In the genomic region with DNA sequence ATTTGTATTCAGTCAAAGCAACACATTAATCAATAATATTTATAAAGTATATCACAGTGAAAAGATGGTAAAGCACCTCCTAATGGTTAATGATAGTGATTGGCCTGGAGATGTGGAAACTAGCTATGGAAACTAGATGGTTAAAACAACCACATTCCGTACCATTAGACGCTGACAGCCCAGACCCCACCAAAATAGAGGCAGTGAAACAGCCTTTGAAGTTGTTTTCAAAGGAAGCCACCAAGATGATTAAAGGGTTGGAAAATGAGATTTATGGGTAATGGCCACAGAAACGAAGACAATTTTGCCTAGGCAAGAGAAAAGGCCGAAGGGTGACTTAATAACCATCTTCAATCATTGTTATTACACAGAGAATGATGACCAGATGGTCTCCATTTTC, we compare ENCODE assay signal across 10 cellular contexts.
A peak's percentile ranks its signal among the peaks of the same experiment; 100 is the strongest.
DNase-seq lines count a peak whose midpoint lies in the region; ATAC-seq, FAIRE-seq and TF ChIP-seq lines count a peak whose summit lies in the region.
"Had no signal": no experiment of that assay in that cellular context is flagged by ENCODE, and none has a peak within 500 bp of the region (broad histone marks: within the 10 kb centered on the region; RNA-seq: fewer than 3 reads in every experiment).

No MANE protein-coding gene starts in this region.

- H2BK120ac ChIP-seq in neuronal stem cell (ENCODE audit: low read depth, low read length): no peak overlapping the region

- no peak overlapping the region for H3K14ac ChIP-seq in neuronal stem cell (ENCODE audit: low read length)

- H3K27ac ChIP-seq in A549 (no peak overlapping the region), KOPT-K1 (ENCODE audit: low read depth, low read length, poor library complexity, severe bottlenecking) (peak overlapping the region; percentile 23), caudate nucleus (ENCODE audit: low read depth, low read length) (peak overlapping the region; percentile 94), neuronal stem cell (replicated peaks; ENCODE audit: low read length) (no peak overlapping the region)

- H4K91ac ChIP-seq in neuronal stem cell (ENCODE audit: low read depth, low read length, poor library complexity): no peak overlapping the region

- no peak for TF ChIP-seq CTCF in A549 (IDR thresholded peaks at IDR 0.05)

- H2AFZ ChIP-seq in neuronal stem cell (ENCODE audit: low read length): peak overlapping the region; percentile 7

- no peaks in the 10 kb centered on the region for H3K36me3 Mint-ChIP-seq in T-helper 17 cell (ENCODE audit: low read depth)

- POLR2A ChIA-PET in A549 (lab: Yijun Ruan, JAX): no interaction called here

- TF ChIP-seq POLR2A in A549 (IDR thresholded peaks at IDR 0.05; ENCODE audit: low read length): no peak

- no peak overlapping the region for H3K4me3 Mint-ChIP-seq in T-helper 17 cell

- H3K27me3 Mint-ChIP-seq in T-helper 17 cell: no peaks in the 10 kb centered on the region

- H3K4me2 ChIP-seq in A549 (peak overlapping the region; percentile 72), neuronal stem cell (ENCODE audit: insufficient read depth, low read length, poor library complexity, severe bottlenecking) (no peak overlapping the region)

- no peak overlapping the region for H3K9ac ChIP-seq in neuronal stem cell (ENCODE audit: low read depth, low read length, poor library complexity)

- H3K27ac Mint-ChIP-seq in T-helper 17 cell: no peak overlapping the region

- no peaks in the 10 kb centered on the region for H3K79me1 ChIP-seq in neuronal stem cell (ENCODE audit: low read depth, low read length)

- no peaks in the 10 kb centered on the region for H3K9me3 ChIP-seq in A549
- H3K9me3 ChIP-seq in KOPT-K1 (ENCODE audit: insufficient read depth, low read length, poor library complexity, severe bottlenecking): no peaks in the 10 kb centered on the region
- no peaks in the 10 kb centered on the region for H3K9me3 ChIP-seq in neuronal stem cell (replicated peaks in 1 of 2; ENCODE audit: control insufficient read depth in 2 of 2, insufficient read depth in 1 of 2, low read depth in 1 of 2, low read length in 2 of 2)
- H3K9me3 ChIP-seq in T-helper 17 cell (ENCODE audit: control insufficient read depth, low read length, poor library complexity, severe bottlenecking): no peaks in the 10 kb centered on the region

- no peak overlapping the region for H2AK5ac ChIP-seq in neuronal stem cell (ENCODE audit: low read depth, low read length)

- no peak for TF ChIP-seq RAD21 in A549 (conservative IDR thresholded peaks at IDR 0.05 in 1 of 2, IDR thresholded peaks at IDR 0.05 in 1 of 2)

- peaks cover 14% of the 10 kb centered on the region for H3K4me1 Mint-ChIP-seq in T-helper 17 cell

- no peak overlapping the region for H2BK5ac ChIP-seq in neuronal stem cell (ENCODE audit: low read length)

- H2BK15ac ChIP-seq in neuronal stem cell (ENCODE audit: low read length): no peak overlapping the region

- peaks cover 12% of the 10 kb centered on the region for H3K4me1 ChIP-seq in A549
- peaks cover 1 to 10% of the 10 kb centered on the region in 2 donors for H3K4me1 ChIP-seq in neuronal stem cell (ENCODE audit: control insufficient read depth in 2 of 2, insufficient read depth in 1 of 2, low read depth in 1 of 2, low read length in 2 of 2)

- TF ChIP-seq EP300 in A549 (IDR thresholded peaks at IDR 0.05): no peak

- no peak overlapping the region for H4K8ac ChIP-seq in neuronal stem cell (ENCODE audit: low read depth, low read length)

- H3K4me3 ChIP-seq in A549 (no peak overlapping the region), neuronal stem cell (ENCODE audit: low read length in 2 of 2) (no peak overlapping the region)

- no peak overlapping the region for H2BK12ac ChIP-seq in neuronal stem cell (ENCODE audit: low read length)

- no peak overlapping the region for H3K18ac ChIP-seq in neuronal stem cell (ENCODE audit: low read length)

- H3K36me3 ChIP-seq in KOPT-K1 (ENCODE audit: insufficient read depth, low read length) (no peaks in the 10 kb centered on the region), neuronal stem cell (replicated peaks in 1 of 2; ENCODE audit: control insufficient read depth in 2 of 2, insufficient read depth in 2 of 2, low read length in 2 of 2) (no peaks in the 10 kb centered on the region)

- DNase-seq in A549 (ENCODE audit: low read depth in 1 of 2, low spot score in 1 of 2) (no peak), caudate nucleus (lab: John Stamatoyannopoulos, UW) (no peak), neuronal stem cell (ENCODE audit: low spot score) (no peak), NCI-H2196 treated with DMSO at 0.1 percent for 48 hours (lab: John Stamatoyannopoulos, UW; ENCODE audit: unreplicated experiment) (no peak), 8988T (no peak), T-helper 17 cell (no peak)
- DNase-seq: cortex of kidney, NCI-H2107 had no signal

- CTCF ChIA-PET in A549 (lab: Yijun Ruan, JAX): interaction anchor here (0.6 to 5.7 kb wide), 23 partner anchors 8 to 263 kb away, joined by 3 to 48 read pairs (median 4); partner anchors contain the start of genes LPIN3 and PLCG1

- no peak for FAIRE-seq in A549 (lab: Jason Lieb, UNC)

- no peak overlapping the region for H3K4ac ChIP-seq in neuronal stem cell (ENCODE audit: low read length)

- H3K27me3 ChIP-seq in neuronal stem cell (ENCODE audit: control insufficient read depth in 3 of 3, insufficient read depth in 3 of 3, low read depth in 1 of 3, low read length in 3 of 3): no peaks in the 10 kb centered on the region

- no peak overlapping the region for H3K23ac ChIP-seq in neuronal stem cell (ENCODE audit: low read depth, low read length, poor library complexity)

- WGBS in A549 (ENCODE audit: missing lambda C conversion rate): 88% methylated on average over 4 of the region's 4 CpGs
- no CpG with 5 or more reads among the region's 4 CpGs for WGBS in neuronal stem cell (ENCODE audit: extremely low coverage in 2 of 2, insufficient read length in 2 of 2, insufficient replicate concordance in 1 of 2), 2 donors

- ATAC-seq in A549: no peak
- ATAC-seq in T-helper 17 cell: no peak
- no peak for ATAC-seq in HG02884 (IDR thresholded peaks at IDR 0.05; ENCODE audit: unreplicated experiment)

TF ChIP-seq in A549, 52 proteins besides CTCF, POLR2A, EP300 and RAD21:
- TF ChIP-seq HES2 (IDR thresholded peaks at IDR 0.05): no peak
- no peak for TF ChIP-seq HDAC2 (IDR thresholded peaks at IDR 0.05)
- TF ChIP-seq JUNB (IDR thresholded peaks at IDR 0.05): no peak
- TF ChIP-seq NR3C1 (IDR thresholded peaks at IDR 0.05): no peak
- TF ChIP-seq FOSL2 (IDR thresholded peaks at IDR 0.05): no peak
- no peak for TF ChIP-seq FOSL2 (CRISPR knock-in tag; IDR thresholded peaks at IDR 0.05)
- no peak for TF ChIP-seq NPAS2 (CRISPR knock-in tag; IDR thresholded peaks at IDR 0.05; ENCODE audit: borderline replicate concordance)
- no peak for TF ChIP-seq CBX8 (IDR thresholded peaks at IDR 0.05)
- TF ChIP-seq, protein P1, sequence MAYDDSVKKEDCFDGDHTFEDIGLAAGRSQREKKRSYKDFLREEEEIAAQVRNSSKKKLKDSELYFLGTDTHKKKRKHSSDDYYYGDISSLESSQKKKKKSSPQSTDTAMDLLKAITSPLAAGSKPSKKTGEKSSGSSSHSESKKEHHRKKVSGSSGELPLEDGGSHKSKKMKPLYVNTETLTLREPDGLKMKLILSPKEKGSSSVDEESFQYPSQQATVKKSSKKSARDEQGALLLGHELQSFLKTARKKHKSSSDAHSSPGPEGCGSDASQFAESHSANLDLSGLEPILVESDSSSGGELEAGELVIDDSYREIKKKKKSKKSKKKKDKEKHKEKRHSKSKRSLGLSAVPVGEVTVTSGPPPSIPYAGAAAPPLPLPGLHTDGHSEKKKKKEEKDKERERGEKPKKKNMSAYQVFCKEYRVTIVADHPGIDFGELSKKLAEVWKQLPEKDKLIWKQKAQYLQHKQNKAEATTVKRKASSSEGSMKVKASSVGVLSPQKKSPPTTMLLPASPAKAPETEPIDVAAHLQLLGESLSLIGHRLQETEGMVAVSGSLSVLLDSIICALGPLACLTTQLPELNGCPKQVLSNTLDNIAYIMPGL (CRISPR knock-in tag; IDR thresholded peaks at IDR 0.05; ENCODE audit: borderline replicate concordance): no peak
- TF ChIP-seq SMC3 (IDR thresholded peaks at IDR 0.05): no peak
- no peak for TF ChIP-seq ATOH8 (CRISPR knock-in tag; IDR thresholded peaks at IDR 0.05; ENCODE audit: low read depth)
- TF ChIP-seq RFX5 (IDR thresholded peaks at IDR 0.05): no peak
- TF ChIP-seq PHF8 (IDR thresholded peaks at IDR 0.05; ENCODE audit: borderline replicate concordance, low read depth): no peak
- TF ChIP-seq TFCP2L1 (CRISPR knock-in tag; IDR thresholded peaks at IDR 0.05): no peak
- TF ChIP-seq, protein P2, sequence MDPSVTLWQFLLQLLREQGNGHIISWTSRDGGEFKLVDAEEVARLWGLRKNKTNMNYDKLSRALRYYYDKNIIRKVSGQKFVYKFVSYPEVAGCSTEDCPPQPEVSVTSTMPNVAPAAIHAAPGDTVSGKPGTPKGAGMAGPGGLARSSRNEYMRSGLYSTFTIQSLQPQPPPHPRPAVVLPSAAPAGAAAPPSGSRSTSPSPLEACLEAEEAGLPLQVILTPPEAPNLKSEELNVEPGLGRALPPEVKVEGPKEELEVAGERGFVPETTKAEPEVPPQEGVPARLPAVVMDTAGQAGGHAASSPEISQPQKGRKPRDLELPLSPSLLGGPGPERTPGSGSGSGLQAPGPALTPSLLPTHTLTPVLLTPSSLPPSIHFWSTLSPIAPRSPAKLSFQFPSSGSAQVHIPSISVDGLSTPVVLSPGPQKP (IDR thresholded peaks at IDR 0.05; ENCODE audit: low read depth, low read length): no peak
- TF ChIP-seq SREBF2 (IDR thresholded peaks at IDR 0.05): no peak

Comparison
In these comparisons a context has a peak if more than half of its experiments do, and no peak if none do; other contexts are left out.
1. H3K27ac ChIP-seq: peak in KOPT-K1 (single experiment) and caudate nucleus (single experiment); none in A549 (0 of 2) and neuronal stem cell (single experiment).